Comparison of ENCODE assay signal across 9 cellular contexts in genomic region chr1:156893048-156893953, GRCh38.
DNase-seq lines count a peak whose midpoint lies in the region; ATAC-seq and TF ChIP-seq lines count a peak whose summit lies in the region.
"Had no signal": no experiment of that assay in that cellular context is flagged by ENCODE, and none has a peak within 500 bp of the region (broad histone marks: within the 10 kb centered on the region; RNA-seq: fewer than 3 reads in every experiment).

Gene PEAR1 (plus strand): TSS chr1:156893718. CDS start chr1:156903927, 10,209 bp downstream.

- no peaks in the 10 kb centered on the region for H3K36me3 ChIP-seq in HUES6 (ENCODE audit: control insufficient read depth, insufficient read depth, low read length)
- H3K36me3 ChIP-seq in brain microvascular endothelial cell (replicated peaks) = no peaks in the 10 kb centered on the region

- H3K27me3 ChIP-seq in HUES6 (ENCODE audit: control insufficient read depth, insufficient read depth, low read length) = peaks cover 58% of the 10 kb centered on the region
- H3K27me3 ChIP-seq in brain microvascular endothelial cell (replicated peaks) = no peaks in the 10 kb centered on the region

- no peak within 1 kb of the TSS for H3K27ac ChIP-seq in HUES6 (ENCODE audit: low read depth, low read length)
- peak within 1 kb of the TSS; percentile 35 for H3K27ac ChIP-seq in brain microvascular endothelial cell

- in situ Hi-C loops in brain microvascular endothelial cell (cut with HindIII; ENCODE audit: low pct_ligation_motif_present, low sequenced_read_pairs) = no loop called here

- TF ChIP-seq CTCF in brain microvascular endothelial cell (IDR thresholded peaks at IDR 0.05; ENCODE audit: low read depth, low read length, missing control alignments) = peak; percentile 17

- H3K36me3 Mint-ChIP-seq in stimulated activated effector memory CD8-positive, alpha-beta T cell treated with anti-CD3 and anti-CD28 coated beads, Interleukin-12 subunit alpha, Interleukin-12 subunit beta, amount 100 ng/mL, for 72 hours = no peaks in the 10 kb centered on the region

- peaks cover 14% of the 10 kb centered on the region for H3K4me1 Mint-ChIP-seq in stimulated activated effector memory CD8-positive, alpha-beta T cell treated with anti-CD3 and anti-CD28 coated beads, Interleukin-12 subunit alpha, Interleukin-12 subunit beta, amount 100 ng/mL, for 72 hours

- H3K9me3 ChIP-seq in HUES6 (ENCODE audit: control insufficient read depth, insufficient read depth, low read depth, low read length) = no peaks in the 10 kb centered on the region

- H3K4me1 ChIP-seq in HUES6 (ENCODE audit: control insufficient read depth, insufficient read depth, low read length) = peaks cover 48% of the 10 kb centered on the region

- H3K9ac ChIP-seq in HUES6 (ENCODE audit: low read length) = no peak within 1 kb of the TSS

- H3K27ac Mint-ChIP-seq in stimulated activated effector memory CD8-positive, alpha-beta T cell treated with anti-CD3 and anti-CD28 coated beads, Interleukin-12 subunit alpha, Interleukin-12 subunit beta, amount 100 ng/mL, for 72 hours = no peak within 1 kb of the TSS

- H3K4me3 ChIP-seq in HUES6 (ENCODE audit: low read depth, low read length) (peak within 1 kb of the TSS; percentile 54), brain microvascular endothelial cell (ENCODE audit: low read depth, low read length) (peak within 1 kb of the TSS; percentile 54)

- no peak for ATAC-seq in stimulated activated effector memory CD8-positive, alpha-beta T cell treated with anti-CD3 and anti-CD28 coated beads, Interleukin-12 subunit alpha, Interleukin-12 subunit beta, amount 100 ng/mL, for 72 hours
- ATAC-seq in HG03565 (IDR thresholded peaks at IDR 0.05; ENCODE audit: unreplicated experiment) = no peak
- no peak for ATAC-seq in HG02970 (IDR thresholded peaks at IDR 0.05; ENCODE audit: low FRiP score, unreplicated experiment)

- H3K4me3 Mint-ChIP-seq in stimulated activated effector memory CD8-positive, alpha-beta T cell treated with anti-CD3 and anti-CD28 coated beads, Interleukin-12 subunit alpha, Interleukin-12 subunit beta, amount 100 ng/mL, for 72 hours = peak within 1 kb of the TSS; percentile 55

- DNase-seq in brain microvascular endothelial cell (no peak), iPS-NIHi7 (ENCODE audit: extremely low spot score) (peak; percentile 64), NCI-H748 treated with DMSO at 0.1 percent for 48 hours (lab: John Stamatoyannopoulos, UW) (no peak), cerebellar cortex (ENCODE audit: low spot score) (no peak)
- DNase-seq in stimulated activated effector memory CD8-positive, alpha-beta T cell treated with anti-CD3 and anti-CD28 coated beads, Interleukin-12 subunit alpha, Interleukin-12 subunit beta, amount 100 ng/mL, for 72 hours (ENCODE audit: low spot score in 2 of 2) = no peak
- DNase-seq: T-helper 9 cell had no signal

- H3K9me3 Mint-ChIP-seq in stimulated activated effector memory CD8-positive, alpha-beta T cell treated with anti-CD3 and anti-CD28 coated beads, Interleukin-12 subunit alpha, Interleukin-12 subunit beta, amount 100 ng/mL, for 72 hours = no peaks in the 10 kb centered on the region
